ENCODE assay signal across 1 cellular context in the genomic region with DNA sequence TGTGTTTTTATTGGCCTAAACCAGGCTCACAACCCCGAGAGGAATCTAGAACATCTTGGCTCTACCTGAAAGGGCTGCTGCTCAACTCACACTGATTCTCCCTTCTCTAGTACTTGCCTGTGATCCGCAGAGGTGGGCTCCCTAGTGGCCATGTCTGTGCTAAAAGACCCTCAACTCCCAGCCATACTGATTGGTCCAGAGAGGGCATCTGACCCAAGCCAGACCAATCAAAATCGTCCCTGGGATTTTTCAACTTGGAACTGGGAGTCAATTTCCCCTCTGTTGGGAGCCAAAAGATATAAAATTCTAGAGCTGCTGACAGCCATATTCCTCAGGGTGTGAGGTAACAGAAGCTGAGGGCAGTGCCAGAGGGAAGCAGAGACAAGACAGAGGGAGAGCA.
TF ChIP-seq lines count a peak whose summit lies in the region.

No MANE protein-coding gene starts in this region.

TF ChIP-seq in A549, 52 proteins besides CTCF, POLR2A, EP300 and RAD21 (continued from another document):
- TF ChIP-seq, protein P1, sequence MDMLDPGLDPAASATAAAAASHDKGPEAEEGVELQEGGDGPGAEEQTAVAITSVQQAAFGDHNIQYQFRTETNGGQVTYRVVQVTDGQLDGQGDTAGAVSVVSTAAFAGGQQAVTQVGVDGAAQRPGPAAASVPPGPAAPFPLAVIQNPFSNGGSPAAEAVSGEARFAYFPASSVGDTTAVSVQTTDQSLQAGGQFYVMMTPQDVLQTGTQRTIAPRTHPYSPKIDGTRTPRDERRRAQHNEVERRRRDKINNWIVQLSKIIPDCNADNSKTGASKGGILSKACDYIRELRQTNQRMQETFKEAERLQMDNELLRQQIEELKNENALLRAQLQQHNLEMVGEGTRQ (IDR thresholded peaks at IDR 0.05) = peak; percentile 38
